11 cellular contexts compared by ENCODE assay signal in the genomic region with DNA sequence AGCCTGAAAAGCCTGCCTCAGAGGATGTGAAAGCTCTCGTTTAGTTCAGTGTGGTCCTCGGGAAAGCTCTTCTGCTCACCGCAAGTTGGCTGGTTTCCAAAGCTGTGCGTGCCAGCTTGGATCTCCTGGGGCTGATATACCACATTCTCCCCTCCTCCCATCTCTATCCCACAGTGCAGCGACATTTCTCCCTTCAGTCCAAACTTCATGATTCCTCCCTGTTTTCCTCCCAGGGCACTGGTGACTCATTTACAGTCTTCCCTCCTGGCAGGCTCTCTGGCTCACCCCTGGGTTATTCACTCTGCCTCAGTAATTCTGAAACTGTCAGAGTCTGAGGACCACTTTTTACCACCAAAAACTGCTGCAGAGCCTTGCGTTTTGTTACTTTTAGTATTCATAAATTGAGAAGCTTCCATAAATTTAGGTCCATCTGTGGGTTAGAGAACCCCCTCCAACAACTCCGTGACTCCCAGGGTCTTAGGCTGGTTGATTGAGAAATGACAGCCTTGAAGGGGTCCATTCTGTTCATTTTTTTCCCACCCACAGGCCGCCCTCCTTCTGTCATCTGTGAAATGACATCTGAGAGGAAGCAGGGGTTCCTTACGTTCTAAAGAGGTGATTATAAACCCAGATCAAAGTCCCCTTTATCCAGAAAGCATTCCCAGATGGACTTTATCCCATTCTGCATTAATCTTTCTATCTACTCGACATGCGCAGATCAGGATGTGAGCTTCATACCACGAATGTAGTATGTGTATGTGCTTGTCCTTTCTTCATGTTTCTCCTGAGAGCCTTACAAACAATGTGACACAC. TPM values are rescaled to one million over a fixed set of nuclear protein-coding genes. Genes with fewer than 3 reads are reported as not detected.
A peak's percentile ranks its signal among the peaks of the same experiment; 100 is the strongest.
DNase-seq lines count a peak whose midpoint lies in the region; ATAC-seq and TF ChIP-seq lines count a peak whose summit lies in the region.
"Had no signal": no experiment of that assay in that cellular context is flagged by ENCODE, and none has a peak within 500 bp of the region (broad histone marks: within the 10 kb centered on the region; RNA-seq: fewer than 3 reads in every experiment).

No MANE protein-coding gene starts in this region.

- no peak overlapping the region for H2BK5ac ChIP-seq in IMR-90 (ENCODE audit: low read depth, low read length, poor library complexity, severe bottlenecking)

- no peak for TF ChIP-seq RAD21 in IMR-90 (IDR thresholded peaks at IDR 0.05; ENCODE audit: low read length)

- BruUV-seq in IMR-90 (replicated peaks; lab: Mats Ljungman, UMichigan) = no TSS peak

- no peak overlapping the region for H4K91ac ChIP-seq in IMR-90 (ENCODE audit: insufficient read depth, low read depth, low read length)

- POLR2A ChIA-PET in IMR-90 (lab: Charles Lee; ENCODE audit: unreplicated experiment) = no interaction called here

- H3K4me2 ChIP-seq in IMR-90 (ENCODE audit: low read depth, low read length) = no peak overlapping the region

- H2BK15ac ChIP-seq in IMR-90 (ENCODE audit: low read depth, low read length) = no peak overlapping the region

- H3K4ac ChIP-seq in IMR-90 (ENCODE audit: low read depth, low read length) = no peak overlapping the region

- H2AK9ac ChIP-seq in IMR-90 (replicated peaks; ENCODE audit: low read depth, low read length, poor library complexity) = no peak overlapping the region

- CTCF ChIA-PET in IMR-90 (lab: Yijun Ruan, JAX) = no interaction called here

- peak; percentile 85 for ATAC-seq in IMR-90 (ENCODE audit: low read depth)
- ATAC-seq in left lobe of liver = peak; percentile 62
- no peak for ATAC-seq in GM18858 (IDR thresholded peaks at IDR 0.05; ENCODE audit: unreplicated experiment)
- no peak for ATAC-seq in HG03025 (IDR thresholded peaks at IDR 0.05; ENCODE audit: low FRiP score, unreplicated experiment)

- no peak overlapping the region for H2BK120ac ChIP-seq in IMR-90 (ENCODE audit: low read depth, low read length)

- H3K36me3 ChIP-seq in IMR-90 (ENCODE audit: control insufficient read depth, insufficient read depth, low read length) (no peaks in the 10 kb centered on the region), brain microvascular endothelial cell (replicated peaks) (no peaks in the 10 kb centered on the region)
- H3K36me3 ChIP-seq: esophagus squamous epithelium had no signal

- H3K56ac ChIP-seq in IMR-90 (ENCODE audit: extremely low read depth, insufficient read depth, low read length) = no peak overlapping the region

- TF ChIP-seq CTCF in AG10803 (conservative IDR thresholded peaks at IDR 0.05; ENCODE audit: low read length) (no peak), IMR-90 (conservative IDR thresholded peaks at IDR 0.05; ENCODE audit: low read depth, low read length) (no peak), brain microvascular endothelial cell (IDR thresholded peaks at IDR 0.05; ENCODE audit: low read depth, low read length, missing control alignments) (no peak)

- no peaks in the 10 kb centered on the region for H3K9me3 ChIP-seq in IMR-90 (ENCODE audit: control insufficient read depth, insufficient read depth, low read length)
- H3K9me3 ChIP-seq: esophagus squamous epithelium had no signal

- no peak overlapping the region for H3K23ac ChIP-seq in IMR-90 (ENCODE audit: low read depth, low read length)

- intact Hi-C loops in IMR-90 (cut with micrococcal nuclease) = no loop called here

- H3K27ac ChIP-seq in IMR-90 (ENCODE audit: insufficient read depth, low read length) (no peak overlapping the region), brain microvascular endothelial cell (no peak overlapping the region)
- H3K27ac ChIP-seq: esophagus squamous epithelium had no signal

- H4K5ac ChIP-seq in IMR-90 (ENCODE audit: low read depth, low read length) = no peak overlapping the region

- H3K4me3 ChIP-seq in AG10803 (ENCODE audit: low read length) = no peak overlapping the region
- no peak overlapping the region for H3K4me3 ChIP-seq in IMR-90 (ENCODE audit: insufficient read depth, low read depth, low read length)
- no peak overlapping the region for H3K4me3 ChIP-seq in brain microvascular endothelial cell (ENCODE audit: low read depth, low read length)
- H3K4me3 ChIP-seq: esophagus squamous epithelium had no signal

- 20% methylated on average over 5 of the region's 12 CpGs; no CpG with 5 or more reads in 1 of the 2 experiments for WGBS in IMR-90 (ENCODE audit: extremely low coverage in 2 of 2, insufficient read length in 1 of 2), 2 experiments

- dilution Hi-C loops in IMR-90 (cut with HindIII; ENCODE audit: low sequenced_read_pairs, unreplicated experiment) = no loop called here

- no peak overlapping the region for H2BK20ac ChIP-seq in IMR-90 (ENCODE audit: low read depth, low read length)

- no peaks in the 10 kb centered on the region for H4K20me1 ChIP-seq in IMR-90 (ENCODE audit: insufficient read depth, low read length)

- in situ Hi-C loops in IMR-90 (cut with MboI; ENCODE audit: low sequenced_read_pairs) (no loop called here), brain microvascular endothelial cell (cut with HindIII; ENCODE audit: low pct_ligation_motif_present, low sequenced_read_pairs) (no loop called here)

- TF ChIP-seq POLR2A in IMR-90 (IDR thresholded peaks at IDR 0.05; ENCODE audit: low read depth, low read length) = no peak

- H3K27me3 ChIP-seq in IMR-90 (ENCODE audit: control insufficient read depth, insufficient read depth, low read length) = peaks cover 29% of the 10 kb centered on the region
- no peaks in the 10 kb centered on the region for H3K27me3 ChIP-seq in brain microvascular endothelial cell (replicated peaks)

- H3K9ac ChIP-seq in IMR-90 (ENCODE audit: low read depth, low read length) = no peak overlapping the region

- no peak overlapping the region for H3K14ac ChIP-seq in IMR-90 (replicated peaks; ENCODE audit: low read depth, low read length)

- H3K18ac ChIP-seq in IMR-90 (ENCODE audit: low read depth, low read length) = no peak overlapping the region

- no peaks in the 10 kb centered on the region for H3K79me1 ChIP-seq in IMR-90 (ENCODE audit: low read depth in 1 of 2, low read length in 2 of 2)

- no peaks in the 10 kb centered on the region for H3K4me1 ChIP-seq in IMR-90 (ENCODE audit: control insufficient read depth, insufficient read depth, low read length)

- H2AK5ac ChIP-seq in IMR-90 (ENCODE audit: low read depth, low read length) = no peak overlapping the region

- H2AFZ ChIP-seq in IMR-90 (replicated peaks; ENCODE audit: low read length, poor library complexity) = no peak overlapping the region

- no peak overlapping the region for H4K8ac ChIP-seq in IMR-90 (ENCODE audit: low read depth in 2 of 2, low read length in 2 of 2)

- DNase-seq in AG10803 (ENCODE audit: low read depth) (peak; percentile 78), IMR-90 (peak; percentile 50), brain microvascular endothelial cell (peak; percentile 32), left lobe of liver (ENCODE audit: low spot score) (no peak), NCI-H82 (lab: John Stamatoyannopoulos, UW) (no peak), T-helper 2 cell (no peak)
- DNase-seq: esophagus squamous epithelium, NCI-H2029, T-helper 9 cell had no signal

- H3K9me1 ChIP-seq in IMR-90 (ENCODE audit: insufficient read depth, low read length) = no peaks in the 10 kb centered on the region

TF ChIP-seq in IMR-90, 13 proteins besides CTCF, POLR2A, EP300 and RAD21:
- TF ChIP-seq MXI1 (IDR thresholded peaks at IDR 0.05; ENCODE audit: borderline replicate concordance, low read depth, low read length) (no peak), FOS (IDR thresholded peaks at IDR 0.05; ENCODE audit: low read depth, low read length) (0 out of 2 replicates have a peak, but pooled peaks have one; percentile 15), BHLHE40 (IDR thresholded peaks at IDR 0.05; ENCODE audit: low read depth, low read length) (0 out of 2 replicates have a peak, but pooled peaks have one; percentile 18)

RNA-seq across cellular contexts. Expression of gene TRIM10, which starts 6.1 kb away (rescaled TPM):
- total RNA-seq in IMR-90 (2012; rRNA removed) (not detected in 2 replicates), left lobe of liver (1.9 TPM)
- polyA plus RNA-seq in IMR-90 (2012; rRNA removed) = not detected in 2 replicates
- 0.02 TPM in 1 of 2 replicates, not detected in the other for polyA plus RNA-seq in IMR-90 (2012; cell fraction: cytosol; rRNA removed)
- not detected in 2 replicates for polyA plus RNA-seq in IMR-90 (2012; cell fraction: nucleus; rRNA removed; ENCODE audit: low replicate concordance)
- total RNA-seq: esophagus squamous epithelium had no signal

RNA-seq across cellular contexts. Expression of gene TRIM15, which starts 8.4 kb away (rescaled TPM):
- total RNA-seq in IMR-90 (2012; rRNA removed) = not detected in 2 replicates
- polyA plus RNA-seq in IMR-90 (2012; rRNA removed) = not detected in 2 replicates
- not detected in 2 replicates for polyA plus RNA-seq in IMR-90 (2012; cell fraction: cytosol; rRNA removed)
- not detected in 2 replicates for polyA plus RNA-seq in IMR-90 (2012; cell fraction: nucleus; rRNA removed; ENCODE audit: low replicate concordance)
- total RNA-seq in left lobe of liver = 3.0 TPM
- total RNA-seq: esophagus squamous epithelium had no signal

RNA-seq across cellular contexts. Expression of gene TRIM40, which starts 19.0 kb away (rescaled TPM):
- total RNA-seq in IMR-90 (2012; rRNA removed) (not detected in 2 replicates), left lobe of liver (not detected)
- polyA plus RNA-seq in IMR-90 (2012; rRNA removed) = not detected in 2 replicates
- polyA plus RNA-seq in IMR-90 (2012; cell fraction: cytosol; rRNA removed) = not detected in 2 replicates
- polyA plus RNA-seq in IMR-90 (2012; cell fraction: nucleus; rRNA removed; ENCODE audit: low replicate concordance) = not detected in 2 replicates
- total RNA-seq: esophagus squamous epithelium had no signal

RNA-seq across cellular contexts. Expression of gene TRIM31, which starts 42.0 kb away (rescaled TPM):
- total RNA-seq in IMR-90 (2012; rRNA removed) (not detected in 2 replicates), left lobe of liver (not detected)
- polyA plus RNA-seq in IMR-90 (2012; rRNA removed) = not detected in 2 replicates
- polyA plus RNA-seq in IMR-90 (2012; cell fraction: cytosol; rRNA removed) = not detected in 2 replicates
- not detected in 2 replicates for polyA plus RNA-seq in IMR-90 (2012; cell fraction: nucleus; rRNA removed; ENCODE audit: low replicate concordance)

RNA-seq across cellular contexts. Expression of gene TRIM26, which starts 58.3 kb away (rescaled TPM):
- total RNA-seq in IMR-90 (2012; rRNA removed) = 22.6 and 23.3 TPM in 2 replicates
- polyA plus RNA-seq in IMR-90 (2012; rRNA removed) = 23.8 and 24.6 TPM in 2 replicates
- 17.1 and 17.6 TPM in 2 replicates for polyA plus RNA-seq in IMR-90 (2012; cell fraction: cytosol; rRNA removed)
- polyA plus RNA-seq in IMR-90 (2012; cell fraction: nucleus; rRNA removed; ENCODE audit: low replicate concordance) = 29.3 and 43.3 TPM in 2 replicates
- 47.2 TPM for total RNA-seq in left lobe of liver

Comparison
In these comparisons a context has a peak if more than half of its experiments do, and no peak if none do; other contexts are left out.
1. DNase-seq: peak in AG10803 (single experiment), IMR-90 (single experiment) and brain microvascular endothelial cell (single experiment); none in left lobe of liver (single experiment), NCI-H82 (single experiment) and T-helper 2 cell (0 of 5).
2. ATAC-seq: peak in IMR-90 (single experiment) and left lobe of liver (single experiment); none in GM18858 (single experiment) and HG03025 (single experiment).